Comparison of ENCODE assay signal across 17 cellular contexts in genomic region chr4:118869808-118870342, GRCh38. TPM values are rescaled to one million over a fixed set of nuclear protein-coding genes. Genes with fewer than 3 reads are reported as not detected.
DNase-seq lines count a peak whose midpoint lies in the region; ATAC-seq and TF ChIP-seq lines count a peak whose summit lies in the region.
"Had no signal": no experiment of that assay in that cellular context is flagged by ENCODE, and none has a peak within 500 bp of the region (broad histone marks: within the 10 kb centered on the region; RNA-seq: fewer than 3 reads in every experiment).

No MANE protein-coding gene starts in this region.

- TF ChIP-seq POLR2A in ovary (IDR thresholded peaks at IDR 0.05): no peak

- DNase-seq in AG08395 (ENCODE audit: low spot score) (peak; percentile 52), dermis blood vessel endothelial cell (peak; percentile 78), left kidney (ENCODE audit: low read depth, low spot score) (peak; percentile 44), NCI-H2107 treated with DMSO at 0.1 percent for 48 hours (lab: John Stamatoyannopoulos, UW; ENCODE audit: unreplicated experiment) (no peak), HPDE6-E6E7 (ENCODE audit: extremely low spot score) (no peak), ovary (no peak)
- DNase-seq: activated T-cell treated with anti-CD3 and anti-CD28 coated beads, Interleukin-2, amount 50 U/mL, for 4 hours; aorta; DMS79; immature natural killer cell; MV-4-11; NCI-H524; SHP77 treated with DMSO at 0.1 percent for 48 hours; stimulated activated CD4-positive, alpha-beta T cell treated with anti-CD3 and anti-CD28 coated beads, Interleukin-12 subunit alpha, Interleukin-12 subunit beta, amount 100 ng/mL, for 4 hours had no signal

- no peak overlapping the region for H3K4me3 ChIP-seq in ovary

- no peaks in the 10 kb centered on the region for H3K27me3 ChIP-seq in ovary

- intact Hi-C loops in ovary (cut with DNase I): no loop called here

- 42 to 57% (median 51%) methylated on average over 2 of the region's 2 CpGs for WGBS in ovary, 3 donors

- peaks cover 2% of the 10 kb centered on the region for H3K4me1 ChIP-seq in ovary (ENCODE audit: insufficient read depth)

- H3K27ac ChIP-seq in ovary: no peak overlapping the region
- H3K27ac ChIP-seq: VCaP had no signal

- no peak for TF ChIP-seq CTCF in ovary (IDR thresholded peaks at IDR 0.05)

- no peak for TF ChIP-seq EP300 in ovary (IDR thresholded peaks at IDR 0.05)

- ATAC-seq in HG03439 (IDR thresholded peaks at IDR 0.05; ENCODE audit: unreplicated experiment): peak; percentile 63
- no peak for ATAC-seq in HG03460 (IDR thresholded peaks at IDR 0.05; ENCODE audit: unreplicated experiment)
- ATAC-seq: activated T-cell treated with anti-CD3 and anti-CD28 coated beads, Interleukin-2, amount 50 U/mL, for 4 hours had no signal

- H3K36me3 ChIP-seq in ovary: no peaks in the 10 kb centered on the region

- no peaks in the 10 kb centered on the region for H3K9me3 ChIP-seq in ovary

RNA-seq across cellular contexts. Expression of gene SYNPO2, which starts 18.8 kb away (rescaled TPM):
- total RNA-seq in dermis blood vessel endothelial cell (0.17 and 0.19 TPM in 2 replicates), ovary (100 to 1,000 TPM in 5 of 7 donors, 10 to 100 TPM in 2; 61.9 to 265 (median 165) TPM)
- polyA plus RNA-seq in ovary: 100 to 1,000 TPM in 1 of 2 donors, 10 to 100 TPM in 1; 54.8 to 121 TPM

RNA-seq across cellular contexts. Expression of gene SEC24D, which starts 33.9 kb away (rescaled TPM):
- total RNA-seq in dermis blood vessel endothelial cell (43.6 and 65.5 TPM in 2 replicates), ovary (10 to 100 TPM; 25.2 to 53.0 (median 39.5) TPM)
- polyA plus RNA-seq in ovary: 10 to 100 TPM; 15.4 to 36.4 TPM

Comparison
In these comparisons a context has a peak if more than half of its experiments do, and no peak if none do; other contexts are left out.
1. DNase-seq: peak in AG08395 (single experiment), dermis blood vessel endothelial cell (single experiment) and left kidney (single experiment); none in NCI-H2107 treated with DMSO at 0.1 percent for 48 hours (single experiment), HPDE6-E6E7 (single experiment) and ovary (0 of 5).
2. RNA of gene SYNPO2, which starts 18.8 kb away (total RNA-seq): 61.9 to 265 TPM in ovary; 0.17 to 0.19 TPM in dermis blood vessel endothelial cell; every median in the first group is over 10 times any median in the second.